ENCODE assay signal across 19 cellular contexts in genomic region chr17:29747660-29748059, GRCh38.
DNase-seq lines count a peak whose midpoint lies in the region; ATAC-seq and TF ChIP-seq lines count a peak whose summit lies in the region.
"Had no signal": no experiment of that assay in that cellular context is flagged by ENCODE, and none has a peak within 500 bp of the region (broad histone marks: within the 10 kb centered on the region; RNA-seq: fewer than 3 reads in every experiment).

No MANE protein-coding gene starts in this region.

- peaks cover 12% of the 10 kb centered on the region for H3K36me3 Mint-ChIP-seq in activated naive CD4-positive, alpha-beta T cell treated with anti-CD3 and anti-CD28 coated beads for 36 hours (ENCODE audit: low read depth)
- H3K36me3 Mint-ChIP-seq in HFFc6 (ENCODE audit: low read depth) = no peaks in the 10 kb centered on the region

- TF ChIP-seq CTCF in HFFc6 (IDR thresholded peaks at IDR 0.05) (no peak), neutrophil (IDR thresholded peaks at IDR 0.05) (no peak), uterus (IDR thresholded peaks at IDR 0.05) (no peak)

- H3K27ac Mint-ChIP-seq in activated naive CD4-positive, alpha-beta T cell treated with anti-CD3 and anti-CD28 coated beads for 36 hours = peak overlapping the region; percentile 68
- H3K27ac Mint-ChIP-seq in HFFc6 = no peak overlapping the region

- H3K4me1 Mint-ChIP-seq in activated naive CD4-positive, alpha-beta T cell treated with anti-CD3 and anti-CD28 coated beads for 36 hours (ENCODE audit: low read depth) = peaks cover 65% of the 10 kb centered on the region
- peaks cover 36% of the 10 kb centered on the region for H3K4me1 Mint-ChIP-seq in HFFc6 (ENCODE audit: low read depth)

- H3K4me1 ChIP-seq in neutrophil (ENCODE audit: control insufficient read depth in 1 of 2, insufficient read depth in 1 of 2, low read depth in 1 of 2, low read length in 1 of 2) (peaks cover 12 to 49% of the 10 kb centered on the region in 2 experiments), uterus (peaks cover 0 to 4% of the 10 kb centered on the region in 2 donors)
- H3K4me1 ChIP-seq: ascending aorta had no signal

- TF ChIP-seq POLR2A in uterus (IDR thresholded peaks at IDR 0.05) = no peak

- DNase-seq in activated naive CD4-positive, alpha-beta T cell treated with anti-CD3 and anti-CD28 coated beads for 36 hours = no peak
- no peak for DNase-seq in activated naive CD4-positive, alpha-beta T cell (lab: John Stamatoyannopoulos, UW)
- DNase-seq in HFFc6 (peak; percentile 2), uterus (no peak), NCI-H526 treated with DMSO at 0.1 percent for 48 hours (lab: John Stamatoyannopoulos, UW) (no peak)
- DNase-seq: activated CD4-positive, alpha-beta T cell treated with anti-CD3 and anti-CD28 coated beads, Interleukin-2, amount 50 U/mL, for 48 hours; Caco-2; GDM1; NCI-H2107; small intestine; upper lobe of left lung had no signal

- intact Hi-C loops in activated naive CD4-positive, alpha-beta T cell treated with anti-CD3 and anti-CD28 coated beads for 36 hours (cut with micrococcal nuclease) = no loop called here
- intact Hi-C loops in uterus (cut with DNase I; ENCODE audit: low total_unique reads) = no loop called here

- no peaks in the 10 kb centered on the region for H3K9me3 ChIP-seq in neutrophil
- no peaks in the 10 kb centered on the region for H3K9me3 ChIP-seq in uterus
- H3K9me3 ChIP-seq: ascending aorta, Caco-2, HAP-1, SJSA1, upper lobe of left lung had no signal

- ATAC-seq in SK-N-SH treated with all-trans-retinoic acid at 6 μM for 48 hours = no peak
- ATAC-seq in HG02610 (IDR thresholded peaks at IDR 0.05; ENCODE audit: unreplicated experiment) = no peak
- ATAC-seq: HepG2 had no signal

- H3K9me3 Mint-ChIP-seq in activated naive CD4-positive, alpha-beta T cell treated with anti-CD3 and anti-CD28 coated beads for 36 hours = no peaks in the 10 kb centered on the region
- no peaks in the 10 kb centered on the region for H3K9me3 Mint-ChIP-seq in HFFc6

- no peak overlapping the region for H3K4me3 Mint-ChIP-seq in activated naive CD4-positive, alpha-beta T cell treated with anti-CD3 and anti-CD28 coated beads for 36 hours
- H3K4me3 Mint-ChIP-seq in HFFc6 = no peak overlapping the region

- H3K27me3 Mint-ChIP-seq in activated naive CD4-positive, alpha-beta T cell treated with anti-CD3 and anti-CD28 coated beads for 36 hours (ENCODE audit: low read depth) = no peaks in the 10 kb centered on the region
- peaks cover 2% of the 10 kb centered on the region; the same call in 1 of the 2 replicates for H3K27me3 Mint-ChIP-seq in HFFc6 (ENCODE audit: insufficient read depth)

- H3K27me3 ChIP-seq in neutrophil = no peaks in the 10 kb centered on the region
- no peaks in the 10 kb centered on the region for H3K27me3 ChIP-seq in uterus
- H3K27me3 ChIP-seq: ascending aorta, SJSA1, upper lobe of left lung had no signal

- H3K4me3 ChIP-seq in neutrophil (ENCODE audit: low read depth in 1 of 2, low read length in 1 of 2) (no peak overlapping the region), uterus (no peak overlapping the region)
- H3K4me3 ChIP-seq: ascending aorta, coronary artery, HAP-1, SJSA1, upper lobe of left lung had no signal

- peak overlapping the region; percentile 55 for H3K27ac ChIP-seq in neutrophil
- H3K27ac ChIP-seq in uterus = no peak overlapping the region
- H3K27ac ChIP-seq: ascending aorta, coronary artery, SJSA1 had no signal

- CTCF ChIA-PET in activated naive CD4-positive, alpha-beta T cell treated with anti-CD3 and anti-CD28 coated beads for 36 hours (lab: Charles Lee) = interaction anchor here (1.7 to 1.8 kb wide), 2 partner anchors 9 to 130 kb away, joined by 3 to 6 read pairs; no protein-coding TSS in a partner anchor

- H3K36me3 ChIP-seq in neutrophil = peaks cover 55% of the 10 kb centered on the region
- no peaks in the 10 kb centered on the region for H3K36me3 ChIP-seq in uterus
- H3K36me3 ChIP-seq: ascending aorta, HAP-1 had no signal

TF ChIP-seq in SK-N-SH treated with all-trans-retinoic acid at 6 μM for 48 hours, 23 proteins besides CTCF, POLR2A, EP300 and RAD21:
- no peak for TF ChIP-seq ISL1 (CRISPR knock-in tag; IDR thresholded peaks at IDR 0.05)
- TF ChIP-seq TSHZ2 (CRISPR knock-in tag; IDR thresholded peaks at IDR 0.05) = peak; percentile 61; the same call in 1 of the 2 replicates
- peak; percentile 80; the same call in 1 of the 2 replicates for TF ChIP-seq TCF4 (CRISPR knock-in tag; IDR thresholded peaks at IDR 0.05; ENCODE audit: borderline replicate concordance)
TF ChIP-seq in SK-N-SH treated with all-trans-retinoic acid at 6 μM for 48 hours: peak in this region for 2.
